ENCODE assay signal across 34 cellular contexts in the genomic region with DNA sequence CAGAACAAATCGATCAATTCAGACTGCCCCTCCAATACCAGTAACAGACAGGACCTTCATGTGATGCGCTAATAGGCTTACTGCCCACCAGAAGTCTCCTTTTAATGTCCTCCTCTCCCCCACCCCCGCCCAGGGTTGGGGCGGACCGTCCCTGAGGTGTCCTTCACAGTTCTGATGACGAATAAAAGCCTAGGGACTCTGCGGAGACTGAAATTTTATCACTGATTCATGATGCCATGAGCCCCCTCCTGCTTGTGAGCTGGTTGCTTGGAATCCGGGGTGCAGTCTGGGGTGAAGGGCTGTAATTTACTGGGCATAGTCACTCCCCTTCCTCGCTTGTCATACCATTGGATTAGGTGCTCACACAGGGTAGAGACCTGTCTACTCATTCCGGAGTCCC.
"Had no signal": no experiment of that assay in that cellular context is flagged by ENCODE, and none has a peak within 500 bp of the region (broad histone marks: within the 10 kb centered on the region; RNA-seq: fewer than 3 reads in every experiment).

No MANE protein-coding gene starts in this region.

- H3K36me3 Mint-ChIP-seq: activated naive CD4-positive, alpha-beta T cell treated with anti-CD3 and anti-CD28 coated beads, Interleukin-2, amount 10 ng/mL, durations not matched to agents 7 days and 5 days; activated naive CD4-positive, alpha-beta T cell treated with anti-CD3 and anti-CD28 coated beads, Interleukin-2, amount 50 U/mL, for 72 hours had no signal

- H3K27me3 Mint-ChIP-seq: activated B cell treated with CpG ODN at 0.5 μM for 24 hours; activated CD8-positive, alpha-beta T cell treated with anti-CD3 and anti-CD28 coated beads for 36 hours; activated naive CD4-positive, alpha-beta T cell treated with anti-CD3 and anti-CD28 coated beads, Interleukin-2, amount 10 ng/mL, durations not matched to agents 7 days and 5 days; activated naive CD8-positive, alpha-beta T cell treated with anti-CD3 and anti-CD28 coated beads, Interleukin-2, amount 10 ng/mL, durations not matched to agents 7 days and 5 days; central memory CD8-positive, alpha-beta T cell; dendritic cell treated with granulocyte-macrophage colony-stimulating factor and Interleukin-4, amounts not matched to agents 40 ng/mL and 50 ng/mL, for 4 days; effector memory CD8-positive, alpha-beta T cell; T-helper 17 cell had no signal

- H3K27me3 ChIP-seq: brain microvascular endothelial cell, dorsolateral prefrontal cortex, esophagus squamous epithelium, gastroesophageal sphincter, heart right ventricle had no signal

- DNase-seq: activated B cell treated with CpG ODN at 0.5 μM for 24 hours; activated CD4-positive, alpha-beta T cell treated with anti-CD3 and anti-CD28 coated beads for 48 hours; activated CD4-positive, alpha-beta T cell treated with anti-CD3 and anti-CD28 coated beads, Interleukin-2, amount 50 U/mL, for 1 hour; activated CD4-positive, alpha-beta T cell treated with anti-CD3 and anti-CD28 coated beads, Interleukin-2, amount 50 U/mL, for 48 hours; activated CD8-positive, alpha-beta memory T cell treated with anti-CD3 and anti-CD28 coated beads for 24 hours; activated CD8-positive, alpha-beta T cell treated with anti-CD3 and anti-CD28 coated beads for 36 hours; activated gamma-delta T cell; activated naive CD4-positive, alpha-beta T cell; activated naive CD4-positive, alpha-beta T cell treated with anti-CD3 and anti-CD28 coated beads, Interleukin-2, amount 10 ng/mL, durations not matched to agents 7 days and 5 days; activated naive CD8-positive, alpha-beta T cell treated with anti-CD3 and anti-CD28 coated beads, Interleukin-2, amount 10 ng/mL, durations not matched to agents 7 days and 5 days; activated T-cell treated with anti-CD3 and anti-CD28 coated beads, Interleukin-2, amount 50 U/mL, for 1 hour; activated T-cell treated with anti-CD3 and anti-CD28 coated beads, Interleukin-2, amount 50 U/mL, for 72 hours; amniotic stem cell; anterior cingulate cortex; brain microvascular endothelial cell; dorsolateral prefrontal cortex; effector memory CD8-positive, alpha-beta T cell; erythroblast; esophagus squamous epithelium; foreskin melanocyte; heart right ventricle; T-helper 1 cell; T-helper 17 cell; T1000; WERI-Rb-1 had no signal

- H3K9me3 Mint-ChIP-seq: activated B cell treated with CpG ODN at 0.5 μM for 24 hours; activated CD8-positive, alpha-beta T cell treated with anti-CD3 and anti-CD28 coated beads for 36 hours; activated naive CD4-positive, alpha-beta T cell treated with anti-CD3 and anti-CD28 coated beads, Interleukin-2, amount 10 ng/mL, durations not matched to agents 7 days and 5 days; activated naive CD4-positive, alpha-beta T cell treated with anti-CD3 and anti-CD28 coated beads, Interleukin-2, amount 50 U/mL, for 72 hours; activated naive CD8-positive, alpha-beta T cell treated with anti-CD3 and anti-CD28 coated beads, Interleukin-2, amount 10 ng/mL, durations not matched to agents 7 days and 5 days; activated T-cell treated with anti-CD3 and anti-CD28 coated beads, Interleukin-2, amount 50 U/mL, for 72 hours; central memory CD8-positive, alpha-beta T cell; dendritic cell treated with granulocyte-macrophage colony-stimulating factor and Interleukin-4, amounts not matched to agents 40 ng/mL and 50 ng/mL, for 4 days; effector memory CD8-positive, alpha-beta T cell; T-helper 2 cell treated with Interferon-gamma antibody and Interleukin-4, amounts not matched to agents 5 μg/mL and 100 μg/mL, for 36 hours had no signal

- H3K4me1 Mint-ChIP-seq: activated naive CD8-positive, alpha-beta T cell treated with anti-CD3 and anti-CD28 coated beads, Interleukin-2, amount 10 ng/mL, durations not matched to agents 7 days and 5 days had no signal

- H3K4me3 ChIP-seq: coronary artery, dorsolateral prefrontal cortex, esophagus squamous epithelium, gastroesophageal sphincter, heart right ventricle had no signal

- FAIRE-seq: astrocyte, bronchial epithelial cell had no signal

- H3K9me3 ChIP-seq: esophagus squamous epithelium, gastroesophageal sphincter, heart right ventricle had no signal

- ATAC-seq: activated CD4-positive, CD25-positive, alpha-beta regulatory T cell treated with anti-CD3 and anti-CD28 coated beads, Interleukin-2, amount 50 U/mL, for 24 hours; activated CD8-positive, alpha-beta T cell treated with anti-CD3 and anti-CD28 coated beads for 36 hours; activated T-cell treated with anti-CD3 and anti-CD28 coated beads, Interleukin-2, amount 50 U/mL, for 72 hours; effector memory CD8-positive, alpha-beta T cell; gastroesophageal sphincter; heart right ventricle; T-helper 17 cell had no signal

- H3K27ac ChIP-seq: brain microvascular endothelial cell, coronary artery, dorsolateral prefrontal cortex, esophagus squamous epithelium, gastroesophageal sphincter, heart right ventricle, WERI-Rb-1 had no signal

- H3K4me1 ChIP-seq: esophagus squamous epithelium, gastroesophageal sphincter had no signal

- H3K4me3 Mint-ChIP-seq: activated B cell treated with CpG ODN at 0.5 μM for 24 hours; activated CD8-positive, alpha-beta T cell treated with anti-CD3 and anti-CD28 coated beads for 36 hours; activated naive CD4-positive, alpha-beta T cell treated with anti-CD3 and anti-CD28 coated beads, Interleukin-2, amount 10 ng/mL, durations not matched to agents 7 days and 5 days; activated naive CD8-positive, alpha-beta T cell treated with anti-CD3 and anti-CD28 coated beads, Interleukin-2, amount 10 ng/mL, durations not matched to agents 7 days and 5 days; activated T-cell treated with anti-CD3 and anti-CD28 coated beads, Interleukin-2, amount 50 U/mL, for 72 hours; central memory CD8-positive, alpha-beta T cell; dendritic cell treated with granulocyte-macrophage colony-stimulating factor and Interleukin-4, amounts not matched to agents 40 ng/mL and 50 ng/mL, for 4 days; effector memory CD8-positive, alpha-beta T cell; T-helper 17 cell; T-helper 2 cell treated with Interferon-gamma antibody and Interleukin-4, amounts not matched to agents 5 μg/mL and 100 μg/mL, for 36 hours had no signal

- H3K36me3 ChIP-seq: brain microvascular endothelial cell, esophagus squamous epithelium, gastroesophageal sphincter, heart right ventricle, WERI-Rb-1 had no signal
